1 cellular context compared by ENCODE assay signal in the genomic region with DNA sequence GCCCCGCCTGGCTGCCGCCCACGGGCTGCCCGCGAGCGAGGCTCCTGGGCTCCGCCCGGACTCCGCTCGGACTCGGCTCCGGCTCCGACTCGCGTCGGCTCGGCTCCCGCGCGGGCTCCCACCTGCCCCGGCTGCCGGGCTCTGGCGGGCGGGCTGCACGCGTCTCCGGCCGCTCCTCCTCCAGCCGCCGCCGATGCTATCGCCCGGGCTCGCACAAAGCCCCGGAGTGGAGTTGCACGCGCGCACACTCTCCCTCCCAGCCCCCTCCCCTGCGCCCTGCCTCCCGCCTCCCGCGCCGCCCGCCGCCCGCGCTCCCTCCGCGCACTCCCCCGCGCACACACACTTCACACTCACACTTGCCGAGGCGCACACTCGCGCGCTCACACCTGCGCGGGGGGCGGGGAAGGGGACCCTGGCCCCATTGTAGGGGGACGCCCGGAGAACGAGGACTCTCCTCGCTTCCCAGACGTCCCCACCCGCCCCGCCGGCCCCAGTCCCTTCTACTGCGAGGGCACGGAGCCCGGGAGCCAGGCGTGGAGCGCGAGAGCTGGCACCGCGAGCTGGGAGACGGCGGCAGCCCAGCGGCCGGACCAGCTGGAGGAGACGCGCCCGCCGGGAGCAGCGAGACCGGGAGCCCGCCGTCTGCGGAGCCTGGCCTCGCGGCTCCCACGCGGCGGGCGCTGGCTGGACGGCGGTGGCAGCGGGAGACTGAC.
TF ChIP-seq lines count a peak whose summit lies in the region.

A gene (minus strand): TSS at position 215 of the 713 bp plus-strand sequence. CDS start 407 bp downstream, outside the sequence.

TF ChIP-seq in WTC11, 78 proteins besides CTCF, POLR2A, EP300 and RAD21 (continued from another document):
- TF ChIP-seq, protein P1, sequence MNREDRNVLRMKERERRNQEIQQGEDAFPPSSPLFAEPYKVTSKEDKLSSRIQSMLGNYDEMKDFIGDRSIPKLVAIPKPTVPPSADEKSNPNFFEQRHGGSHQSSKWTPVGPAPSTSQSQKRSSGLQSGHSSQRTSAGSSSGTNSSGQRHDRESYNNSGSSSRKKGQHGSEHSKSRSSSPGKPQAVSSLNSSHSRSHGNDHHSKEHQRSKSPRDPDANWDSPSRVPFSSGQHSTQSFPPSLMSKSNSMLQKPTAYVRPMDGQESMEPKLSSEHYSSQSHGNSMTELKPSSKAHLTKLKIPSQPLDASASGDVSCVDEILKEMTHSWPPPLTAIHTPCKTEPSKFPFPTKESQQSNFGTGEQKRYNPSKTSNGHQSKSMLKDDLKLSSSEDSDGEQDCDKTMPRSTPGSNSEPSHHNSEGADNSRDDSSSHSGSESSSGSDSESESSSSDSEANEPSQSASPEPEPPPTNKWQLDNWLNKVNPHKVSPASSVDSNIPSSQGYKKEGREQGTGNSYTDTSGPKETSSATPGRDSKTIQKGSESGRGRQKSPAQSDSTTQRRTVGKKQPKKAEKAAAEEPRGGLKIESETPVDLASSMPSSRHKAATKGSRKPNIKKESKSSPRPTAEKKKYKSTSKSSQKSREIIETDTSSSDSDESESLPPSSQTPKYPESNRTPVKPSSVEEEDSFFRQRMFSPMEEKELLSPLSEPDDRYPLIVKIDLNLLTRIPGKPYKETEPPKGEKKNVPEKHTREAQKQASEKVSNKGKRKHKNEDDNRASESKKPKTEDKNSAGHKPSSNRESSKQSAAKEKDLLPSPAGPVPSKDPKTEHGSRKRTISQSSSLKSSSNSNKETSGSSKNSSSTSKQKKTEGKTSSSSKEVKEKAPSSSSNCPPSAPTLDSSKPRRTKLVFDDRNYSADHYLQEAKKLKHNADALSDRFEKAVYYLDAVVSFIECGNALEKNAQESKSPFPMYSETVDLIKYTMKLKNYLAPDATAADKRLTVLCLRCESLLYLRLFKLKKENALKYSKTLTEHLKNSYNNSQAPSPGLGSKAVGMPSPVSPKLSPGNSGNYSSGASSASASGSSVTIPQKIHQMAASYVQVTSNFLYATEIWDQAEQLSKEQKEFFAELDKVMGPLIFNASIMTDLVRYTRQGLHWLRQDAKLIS (CRISPR knock-in tag; IDR thresholded peaks at IDR 0.05; ENCODE audit: borderline replicate concordance), result no peak
- TF ChIP-seq ZNF396 (CRISPR knock-in tag; IDR thresholded peaks at IDR 0.05; ENCODE audit: borderline replicate concordance) (no peak), NR2C2 (CRISPR knock-in tag; IDR thresholded peaks at IDR 0.05) (no peak), FOXK1 (CRISPR knock-in tag; IDR thresholded peaks at IDR 0.05) (peak; percentile 32; the same call in 1 of the 2 replicates)
- TF ChIP-seq, protein P2, sequence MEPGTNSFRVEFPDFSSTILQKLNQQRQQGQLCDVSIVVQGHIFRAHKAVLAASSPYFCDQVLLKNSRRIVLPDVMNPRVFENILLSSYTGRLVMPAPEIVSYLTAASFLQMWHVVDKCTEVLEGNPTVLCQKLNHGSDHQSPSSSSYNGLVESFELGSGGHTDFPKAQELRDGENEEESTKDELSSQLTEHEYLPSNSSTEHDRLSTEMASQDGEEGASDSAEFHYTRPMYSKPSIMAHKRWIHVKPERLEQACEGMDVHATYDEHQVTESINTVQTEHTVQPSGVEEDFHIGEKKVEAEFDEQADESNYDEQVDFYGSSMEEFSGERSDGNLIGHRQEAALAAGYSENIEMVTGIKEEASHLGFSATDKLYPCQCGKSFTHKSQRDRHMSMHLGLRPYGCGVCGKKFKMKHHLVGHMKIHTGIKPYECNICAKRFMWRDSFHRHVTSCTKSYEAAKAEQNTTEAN (CRISPR knock-in tag; IDR thresholded peaks at IDR 0.05), result peak; percentile 70; the same call in 1 of the 2 replicates
- TF ChIP-seq, protein P3, sequence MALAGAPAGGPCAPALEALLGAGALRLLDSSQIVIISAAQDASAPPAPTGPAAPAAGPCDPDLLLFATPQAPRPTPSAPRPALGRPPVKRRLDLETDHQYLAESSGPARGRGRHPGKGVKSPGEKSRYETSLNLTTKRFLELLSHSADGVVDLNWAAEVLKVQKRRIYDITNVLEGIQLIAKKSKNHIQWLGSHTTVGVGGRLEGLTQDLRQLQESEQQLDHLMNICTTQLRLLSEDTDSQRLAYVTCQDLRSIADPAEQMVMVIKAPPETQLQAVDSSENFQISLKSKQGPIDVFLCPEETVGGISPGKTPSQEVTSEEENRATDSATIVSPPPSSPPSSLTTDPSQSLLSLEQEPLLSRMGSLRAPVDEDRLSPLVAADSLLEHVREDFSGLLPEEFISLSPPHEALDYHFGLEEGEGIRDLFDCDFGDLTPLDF (CRISPR knock-in tag; IDR thresholded peaks at IDR 0.05), result no peak
- TF ChIP-seq, protein P4, sequence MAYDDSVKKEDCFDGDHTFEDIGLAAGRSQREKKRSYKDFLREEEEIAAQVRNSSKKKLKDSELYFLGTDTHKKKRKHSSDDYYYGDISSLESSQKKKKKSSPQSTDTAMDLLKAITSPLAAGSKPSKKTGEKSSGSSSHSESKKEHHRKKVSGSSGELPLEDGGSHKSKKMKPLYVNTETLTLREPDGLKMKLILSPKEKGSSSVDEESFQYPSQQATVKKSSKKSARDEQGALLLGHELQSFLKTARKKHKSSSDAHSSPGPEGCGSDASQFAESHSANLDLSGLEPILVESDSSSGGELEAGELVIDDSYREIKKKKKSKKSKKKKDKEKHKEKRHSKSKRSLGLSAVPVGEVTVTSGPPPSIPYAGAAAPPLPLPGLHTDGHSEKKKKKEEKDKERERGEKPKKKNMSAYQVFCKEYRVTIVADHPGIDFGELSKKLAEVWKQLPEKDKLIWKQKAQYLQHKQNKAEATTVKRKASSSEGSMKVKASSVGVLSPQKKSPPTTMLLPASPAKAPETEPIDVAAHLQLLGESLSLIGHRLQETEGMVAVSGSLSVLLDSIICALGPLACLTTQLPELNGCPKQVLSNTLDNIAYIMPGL (CRISPR knock-in tag; IDR thresholded peaks at IDR 0.05), result 0 out of 2 replicates have a peak, but pooled peaks have one; percentile 29
